ENCODE assay signal across 1 cellular context in the genomic region with DNA sequence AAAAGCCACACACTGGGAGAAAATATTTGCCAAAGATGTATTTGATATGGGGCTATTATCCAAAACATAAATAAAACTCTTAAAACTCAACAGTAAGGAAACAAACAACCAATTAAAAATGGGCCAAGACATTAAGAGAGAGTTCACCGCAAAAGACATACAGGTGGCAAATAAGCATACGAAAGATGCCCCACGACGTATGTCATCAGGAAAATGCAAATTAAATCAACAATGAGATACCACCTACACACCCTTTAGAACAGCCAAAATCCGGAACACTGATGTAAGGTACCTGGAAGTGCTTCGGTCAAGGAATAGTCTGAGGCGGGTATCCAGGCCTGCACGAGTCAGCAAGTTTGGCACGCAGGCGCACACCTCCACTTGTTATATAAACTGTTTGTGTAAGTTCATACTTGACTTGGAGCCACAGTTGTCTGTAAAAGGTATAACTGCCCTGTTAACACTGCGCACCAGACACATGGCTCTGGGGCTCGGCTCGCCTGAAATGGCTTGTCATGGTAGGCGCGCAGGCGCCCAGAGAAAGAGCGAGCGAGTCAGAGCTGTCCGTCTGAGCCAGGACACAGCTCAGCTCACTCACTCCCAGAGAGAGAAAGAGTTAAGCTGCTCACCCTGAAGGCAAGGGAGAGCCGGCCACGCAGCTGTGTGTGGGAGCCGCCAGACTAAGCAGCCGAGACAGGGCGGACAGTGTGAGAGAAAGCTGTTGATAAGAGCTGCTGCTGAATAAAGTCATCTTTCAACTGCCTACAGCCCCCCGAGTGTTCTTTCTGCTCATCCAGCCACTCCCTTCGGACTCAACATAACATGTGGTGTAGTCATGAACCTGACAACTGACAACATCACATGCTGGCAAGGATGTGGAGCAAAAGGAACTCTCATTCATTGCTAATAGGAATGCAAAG.
TF ChIP-seq lines count a peak whose summit lies in the region.

No MANE protein-coding gene starts in this region.

TF ChIP-seq in WTC11, 78 proteins besides CTCF, POLR2A, EP300 and RAD21 (continued from another document):
- TF ChIP-seq, protein P1, sequence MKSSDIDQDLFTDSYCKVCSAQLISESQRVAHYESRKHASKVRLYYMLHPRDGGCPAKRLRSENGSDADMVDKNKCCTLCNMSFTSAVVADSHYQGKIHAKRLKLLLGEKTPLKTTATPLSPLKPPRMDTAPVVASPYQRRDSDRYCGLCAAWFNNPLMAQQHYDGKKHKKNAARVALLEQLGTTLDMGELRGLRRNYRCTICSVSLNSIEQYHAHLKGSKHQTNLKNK (CRISPR knock-in tag; IDR thresholded peaks at IDR 0.05) = no peak
